12 cellular contexts compared by ENCODE assay signal in genomic region chr3:172646439-172647015, GRCh38.
DNase-seq lines count a peak whose midpoint lies in the region; ATAC-seq and TF ChIP-seq lines count a peak whose summit lies in the region.
"Had no signal": no experiment of that assay in that cellular context is flagged by ENCODE, and none has a peak within 500 bp of the region (broad histone marks: within the 10 kb centered on the region; RNA-seq: fewer than 3 reads in every experiment).

No MANE protein-coding gene starts in this region.

- DNase-seq in NCI-H748 (lab: John Stamatoyannopoulos, UW; ENCODE audit: unreplicated experiment), result peak; percentile 15
- no peak for DNase-seq in NCI-H748 treated with DMSO at 0.1 percent for 48 hours (lab: John Stamatoyannopoulos, UW)
- DNase-seq in NCI-H69 (lab: John Stamatoyannopoulos, UW), result peak; percentile 83
- DNase-seq in esophagus muscularis mucosa (ENCODE audit: extremely low spot score), result peak; percentile 55
- peak; percentile 14 to 20 for DNase-seq in thyroid gland
- DNase-seq in activated gamma-delta T cell (lab: John Stamatoyannopoulos, UW), result no peak
- DNase-seq in RKO (ENCODE audit: low spot score), result no peak
- DNase-seq: activated T-cell treated with anti-CD3 and anti-CD28 coated beads for 4 hours, mesendoderm, T-helper 9 cell had no signal

- TF ChIP-seq CTCF in esophagus muscularis mucosa (IDR thresholded peaks at IDR 0.05), result no peak
- TF ChIP-seq CTCF in thyroid gland (IDR thresholded peaks at IDR 0.05), result no peak

- no peak for ATAC-seq in GM19455 (IDR thresholded peaks at IDR 0.05; ENCODE audit: unreplicated experiment)
- ATAC-seq: gastroesophageal sphincter had no signal

- H3K27ac ChIP-seq in esophagus muscularis mucosa (replicated peaks in 1 of 4), result no peak overlapping the region
- no peak overlapping the region for H3K27ac ChIP-seq in thyroid gland
- H3K27ac ChIP-seq: gastroesophageal sphincter had no signal

- H3K36me3 ChIP-seq in esophagus muscularis mucosa (peaks cover 0 to 33% (median 17%) of the 10 kb centered on the region in 4 donors), thyroid gland (no peaks in the 10 kb centered on the region)

- H3K4me1 ChIP-seq in esophagus muscularis mucosa, result peaks cover 21 to 43% (median 42%) of the 10 kb centered on the region in 4 donors
- H3K4me1 ChIP-seq in thyroid gland, result peaks cover 9 to 23% of the 10 kb centered on the region in 2 donors

- H3K4me3 ChIP-seq in esophagus muscularis mucosa (no peak overlapping the region), thyroid gland (replicated peaks in 1 of 3) (no peak overlapping the region)
- H3K4me3 ChIP-seq: gastroesophageal sphincter had no signal

- H3K27me3 ChIP-seq in esophagus muscularis mucosa (no peaks in the 10 kb centered on the region), thyroid gland (no peaks in the 10 kb centered on the region)
- H3K27me3 ChIP-seq: gastroesophageal sphincter had no signal

- 57% methylated on average over 5 of the region's 5 CpGs for WGBS in esophagus muscularis mucosa
- 57 to 59% methylated on average over 5 of the region's 5 CpGs for WGBS in thyroid gland, 2 donors

- H3K9me3 ChIP-seq in esophagus muscularis mucosa, result no peaks in the 10 kb centered on the region
- no peaks in the 10 kb centered on the region for H3K9me3 ChIP-seq in thyroid gland
- H3K9me3 ChIP-seq: gastroesophageal sphincter had no signal

- intact Hi-C loops in esophagus muscularis mucosa (cut with DNase I), result no loop called here
- intact Hi-C loops in thyroid gland (cut with DNase I), result no loop called here

- TF ChIP-seq EP300 in esophagus muscularis mucosa (IDR thresholded peaks at IDR 0.05), result no peak

- TF ChIP-seq POLR2A in esophagus muscularis mucosa (IDR thresholded peaks at IDR 0.05; ENCODE audit: low read depth) (no peak), thyroid gland (IDR thresholded peaks at IDR 0.05) (no peak)

Comparison
In these comparisons a context has a peak if more than half of its experiments do, and no peak if none do; other contexts are left out.
1. DNase-seq: peak in NCI-H748 (single experiment), NCI-H69 (single experiment), esophagus muscularis mucosa (single experiment) and thyroid gland (2 of 2); none in NCI-H748 treated with DMSO at 0.1 percent for 48 hours (single experiment), activated gamma-delta T cell (single experiment) and RKO (single experiment).